1 cellular context compared by ENCODE assay signal in the genomic region with DNA sequence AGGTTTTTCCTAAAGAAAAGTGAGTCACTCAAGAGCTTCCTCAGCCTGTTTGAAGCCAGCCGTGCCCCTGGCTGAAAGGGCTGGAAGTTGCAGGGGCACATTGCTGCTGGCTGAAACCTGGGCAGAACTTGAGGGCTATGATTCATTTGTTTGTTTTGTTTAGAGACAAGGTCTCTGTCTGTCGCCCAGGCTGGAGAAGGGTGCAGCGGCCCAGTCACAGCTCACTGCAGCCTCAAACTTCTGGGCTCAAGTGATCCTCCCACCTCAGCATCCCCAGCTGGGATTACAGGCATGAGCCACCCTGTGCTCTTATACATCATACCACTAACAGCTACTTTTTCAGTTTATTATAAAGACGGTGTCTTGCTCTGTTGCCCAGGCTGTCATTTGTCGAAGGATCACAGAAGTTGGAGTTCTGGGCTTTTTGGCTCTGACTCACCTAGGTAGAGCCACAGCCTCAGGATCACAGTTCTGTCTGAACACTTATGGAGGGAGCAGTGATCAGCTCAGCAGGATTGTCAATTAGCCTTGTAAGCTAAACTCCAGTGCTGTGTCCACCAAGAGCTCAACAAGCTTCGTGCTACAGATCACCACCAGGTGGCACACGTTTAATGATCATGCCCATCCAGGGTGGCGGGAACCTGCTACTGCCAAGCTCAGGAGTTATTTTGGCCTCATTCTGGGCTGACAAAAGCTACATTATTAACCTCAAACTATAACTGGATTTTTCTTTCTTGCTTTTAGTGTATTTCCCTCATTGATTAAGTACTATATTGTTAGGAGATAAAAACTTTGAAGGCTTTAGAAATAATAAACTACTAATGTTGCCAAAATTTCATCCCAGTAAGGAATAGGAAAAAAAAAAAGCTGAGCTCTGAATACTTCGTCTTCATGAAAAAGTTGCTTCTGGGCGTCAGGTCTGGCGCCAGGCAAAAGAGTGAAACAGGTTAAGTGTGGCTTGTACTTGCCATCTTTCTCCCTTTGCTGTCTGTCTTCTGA.
A peak's percentile ranks its signal among the peaks of the same experiment; 100 is the strongest.
TF ChIP-seq lines count a peak whose summit lies in the region.

No MANE protein-coding gene starts in this region.

TF ChIP-seq in HepG2, 621 proteins besides CTCF, POLR2A, EP300 and RAD21 (continued from another document):
- TF ChIP-seq, protein P1, sequence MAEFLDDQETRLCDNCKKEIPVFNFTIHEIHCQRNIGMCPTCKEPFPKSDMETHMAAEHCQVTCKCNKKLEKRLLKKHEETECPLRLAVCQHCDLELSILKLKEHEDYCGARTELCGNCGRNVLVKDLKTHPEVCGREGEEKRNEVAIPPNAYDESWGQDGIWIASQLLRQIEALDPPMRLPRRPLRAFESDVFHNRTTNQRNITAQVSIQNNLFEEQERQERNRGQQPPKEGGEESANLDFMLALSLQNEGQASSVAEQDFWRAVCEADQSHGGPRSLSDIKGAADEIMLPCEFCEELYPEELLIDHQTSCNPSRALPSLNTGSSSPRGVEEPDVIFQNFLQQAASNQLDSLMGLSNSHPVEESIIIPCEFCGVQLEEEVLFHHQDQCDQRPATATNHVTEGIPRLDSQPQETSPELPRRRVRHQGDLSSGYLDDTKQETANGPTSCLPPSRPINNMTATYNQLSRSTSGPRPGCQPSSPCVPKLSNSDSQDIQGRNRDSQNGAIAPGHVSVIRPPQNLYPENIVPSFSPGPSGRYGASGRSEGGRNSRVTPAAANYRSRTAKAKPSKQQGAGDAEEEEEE (CRISPR knock-in tag; IDR thresholded peaks at IDR 0.05; ENCODE audit: borderline replicate concordance) = peak; percentile 87; the same call in 1 of the 2 replicates
- TF ChIP-seq THAP11 (CRISPR knock-in tag; IDR thresholded peaks at IDR 0.05) (0 out of 2 replicates have a peak, but pooled peaks have one; percentile 8), ZNF607 (CRISPR knock-in tag; IDR thresholded peaks at IDR 0.05; ENCODE audit: borderline replicate concordance) (no peak), ZNF44 (CRISPR knock-in tag; IDR thresholded peaks at IDR 0.05) (peak; percentile 73; the same call in 1 of the 2 replicates), SNAI1 (CRISPR knock-in tag; IDR thresholded peaks at IDR 0.05; ENCODE audit: borderline replicate concordance) (no peak), ZNF292 (CRISPR knock-in tag; IDR thresholded peaks at IDR 0.05; ENCODE audit: borderline replicate concordance, low read depth) (peak; percentile 83), SSRP1 (CRISPR knock-in tag; IDR thresholded peaks at IDR 0.05) (0 out of 2 replicates have a peak, but pooled peaks have one; percentile 53), HMG20B (CRISPR knock-in tag; conservative IDR thresholded peaks at IDR 0.05) (no peak; the same call in 1 of the 2 replicates), KDM5A (IDR thresholded peaks at IDR 0.05; ENCODE audit: borderline replicate concordance, low read length) (no peak), TCF7 (IDR thresholded peaks at IDR 0.05; ENCODE audit: low read depth) (peak; percentile 9; the same call in 1 of the 2 replicates), TEAD2 (CRISPR knock-in tag; IDR thresholded peaks at IDR 0.05) (no peak), IKZF4 (CRISPR knock-in tag; IDR thresholded peaks at IDR 0.05; ENCODE audit: borderline replicate concordance, low read depth, not compliant biosample characterization) (peak; percentile 18), PAF1 (CRISPR knock-in tag; IDR thresholded peaks at IDR 0.05) (no peak), FOXA3 (CRISPR knock-in tag; IDR thresholded peaks at IDR 0.05) (0 out of 2 replicates have a peak, but pooled peaks have one; percentile 25), ARHGAP35 (CRISPR knock-in tag; IDR thresholded peaks at IDR 0.05; ENCODE audit: borderline replicate concordance) (no peak; the same call in 1 of the 2 replicates), NR2F1 (CRISPR knock-in tag; IDR thresholded peaks at IDR 0.05) (0 out of 4 replicates have a peak, but pooled peaks of 1 of the 2 experiments have one; percentile 8)
- TF ChIP-seq, protein P2, sequence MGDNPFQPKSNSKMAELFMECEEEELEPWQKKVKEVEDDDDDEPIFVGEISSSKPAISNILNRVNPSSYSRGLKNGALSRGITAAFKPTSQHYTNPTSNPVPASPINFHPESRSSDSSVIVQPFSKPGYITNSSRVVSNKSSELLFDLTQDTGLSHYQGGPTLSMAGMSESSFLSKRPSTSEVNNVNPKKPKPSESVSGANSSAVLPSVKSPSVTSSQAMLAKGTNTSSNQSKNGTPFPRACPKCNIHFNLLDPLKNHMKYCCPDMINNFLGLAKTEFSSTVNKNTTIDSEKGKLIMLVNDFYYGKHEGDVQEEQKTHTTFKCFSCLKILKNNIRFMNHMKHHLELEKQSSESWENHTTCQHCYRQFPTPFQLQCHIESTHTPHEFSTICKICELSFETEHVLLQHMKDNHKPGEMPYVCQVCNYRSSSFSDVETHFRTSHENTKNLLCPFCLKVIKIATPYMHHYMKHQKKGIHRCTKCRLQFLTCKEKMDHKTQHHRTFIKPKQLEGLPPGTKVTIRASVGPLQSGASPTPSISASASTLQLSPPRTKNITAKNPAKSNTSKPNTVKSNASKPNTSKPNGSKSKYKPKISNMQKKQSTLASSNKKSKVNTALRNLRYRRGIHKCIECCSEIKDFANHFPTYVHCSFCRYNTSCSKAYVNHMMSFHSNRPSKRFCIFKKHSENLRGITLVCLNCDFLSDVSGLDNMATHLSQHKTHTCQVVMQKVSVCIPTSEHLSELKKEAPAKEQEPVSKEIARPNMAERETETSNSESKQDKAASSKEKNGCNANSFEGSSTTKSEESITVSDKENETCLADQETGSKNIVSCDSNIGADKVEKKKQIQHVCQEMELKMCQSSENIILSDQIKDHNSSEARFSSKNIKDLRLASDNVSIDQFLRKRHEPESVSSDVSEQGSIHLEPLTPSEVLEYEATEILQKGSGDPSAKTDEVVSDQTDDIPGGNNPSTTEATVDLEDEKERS (CRISPR knock-in tag; IDR thresholded peaks at IDR 0.05) = peak; percentile 90; the same call in 1 of the 2 replicates
- TF ChIP-seq, protein P3, sequence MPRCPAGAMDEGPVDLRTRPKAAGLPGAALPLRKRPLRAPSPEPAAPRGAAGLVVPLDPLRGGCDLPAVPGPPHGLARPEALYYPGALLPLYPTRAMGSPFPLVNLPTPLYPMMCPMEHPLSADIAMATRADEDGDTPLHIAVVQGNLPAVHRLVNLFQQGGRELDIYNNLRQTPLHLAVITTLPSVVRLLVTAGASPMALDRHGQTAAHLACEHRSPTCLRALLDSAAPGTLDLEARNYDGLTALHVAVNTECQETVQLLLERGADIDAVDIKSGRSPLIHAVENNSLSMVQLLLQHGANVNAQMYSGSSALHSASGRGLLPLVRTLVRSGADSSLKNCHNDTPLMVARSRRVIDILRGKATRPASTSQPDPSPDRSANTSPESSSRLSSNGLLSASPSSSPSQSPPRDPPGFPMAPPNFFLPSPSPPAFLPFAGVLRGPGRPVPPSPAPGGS (CRISPR knock-in tag; IDR thresholded peaks at IDR 0.05) = 0 out of 2 replicates have a peak, but pooled peaks have one; percentile 48
- TF ChIP-seq, protein P4, sequence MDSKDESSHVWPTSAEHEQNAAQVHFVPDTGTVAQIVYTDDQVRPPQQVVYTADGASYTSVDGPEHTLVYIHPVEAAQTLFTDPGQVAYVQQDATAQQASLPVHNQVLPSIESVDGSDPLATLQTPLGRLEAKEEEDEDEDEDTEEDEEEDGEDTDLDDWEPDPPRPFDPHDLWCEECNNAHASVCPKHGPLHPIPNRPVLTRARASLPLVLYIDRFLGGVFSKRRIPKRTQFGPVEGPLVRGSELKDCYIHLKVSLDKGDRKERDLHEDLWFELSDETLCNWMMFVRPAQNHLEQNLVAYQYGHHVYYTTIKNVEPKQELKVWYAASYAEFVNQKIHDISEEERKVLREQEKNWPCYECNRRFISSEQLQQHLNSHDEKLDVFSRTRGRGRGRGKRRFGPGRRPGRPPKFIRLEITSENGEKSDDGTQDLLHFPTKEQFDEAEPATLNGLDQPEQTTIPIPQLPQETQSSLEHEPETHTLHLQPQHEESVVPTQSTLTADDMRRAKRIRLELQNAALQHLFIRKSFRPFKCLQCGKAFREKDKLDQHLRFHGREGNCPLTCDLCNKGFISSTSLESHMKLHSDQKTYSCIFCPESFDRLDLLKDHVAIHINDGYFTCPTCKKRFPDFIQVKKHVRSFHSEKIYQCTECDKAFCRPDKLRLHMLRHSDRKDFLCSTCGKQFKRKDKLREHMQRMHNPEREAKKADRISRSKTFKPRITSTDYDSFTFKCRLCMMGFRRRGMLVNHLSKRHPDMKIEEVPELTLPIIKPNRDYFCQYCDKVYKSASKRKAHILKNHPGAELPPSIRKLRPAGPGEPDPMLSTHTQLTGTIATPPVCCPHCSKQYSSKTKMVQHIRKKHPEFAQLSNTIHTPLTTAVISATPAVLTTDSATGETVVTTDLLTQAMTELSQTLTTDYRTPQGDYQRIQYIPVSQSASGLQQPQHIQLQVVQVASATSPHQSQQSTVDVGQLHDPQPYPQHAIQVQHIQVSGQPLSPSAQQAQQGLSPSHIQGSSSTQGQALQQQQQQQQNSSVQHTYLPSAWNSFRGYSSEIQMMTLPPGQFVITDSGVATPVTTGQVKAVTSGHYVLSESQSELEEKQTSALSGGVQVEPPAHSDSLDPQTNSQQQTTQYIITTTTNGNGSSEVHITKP (CRISPR knock-in tag; IDR thresholded peaks at IDR 0.05; ENCODE audit: low read depth) = 0 out of 2 replicates have a peak, but pooled peaks have one; percentile 24
